ENCODE assay signal across 19 cellular contexts in the genomic region with DNA sequence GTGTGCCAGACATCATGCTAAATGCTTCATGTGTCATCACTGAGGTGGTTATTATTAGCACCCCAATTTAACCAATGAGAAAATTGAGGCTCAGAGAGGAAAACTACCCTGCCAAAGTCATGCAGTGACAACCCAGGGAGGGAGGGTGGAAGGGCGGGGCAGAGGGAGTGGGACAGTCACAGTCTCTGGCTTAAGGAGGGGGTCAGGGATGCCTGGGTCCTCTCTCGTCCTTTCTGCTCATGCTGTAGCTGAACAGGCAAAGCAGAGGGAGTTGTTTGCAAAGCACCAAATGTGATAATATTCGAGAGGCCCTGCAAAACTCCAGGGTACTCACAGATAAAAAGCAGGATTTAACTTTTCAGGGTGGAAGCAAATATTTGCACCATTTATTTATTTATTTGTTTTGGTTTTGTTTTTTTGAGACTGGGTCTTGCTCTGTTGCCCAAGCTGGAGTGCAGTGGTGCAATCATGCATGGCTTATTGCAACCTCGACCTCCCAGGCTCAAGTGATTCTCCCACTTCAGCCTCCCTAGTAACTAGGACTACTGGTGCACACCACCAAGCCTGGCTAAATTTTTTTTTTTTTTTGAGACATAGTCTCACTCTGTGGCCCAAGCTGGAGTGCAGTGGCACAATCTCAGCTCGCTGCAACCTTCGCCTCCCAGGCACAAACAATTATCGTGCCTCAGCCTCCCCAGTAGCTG. TPM values are rescaled to one million over a fixed set of nuclear protein-coding genes. Genes with fewer than 3 reads are reported as not detected.
DNase-seq lines count a peak whose midpoint lies in the region; ATAC-seq and TF ChIP-seq lines count a peak whose summit lies in the region.
"Had no signal": no experiment of that assay in that cellular context is flagged by ENCODE, and none has a peak within 500 bp of the region (broad histone marks: within the 10 kb centered on the region; RNA-seq: fewer than 3 reads in every experiment).

No MANE protein-coding gene starts in this region.

- no peaks in the 10 kb centered on the region for H3K36me3 ChIP-seq in ascending aorta
- no peaks in the 10 kb centered on the region for H3K36me3 ChIP-seq in esophagus muscularis mucosa
- H3K36me3 ChIP-seq: BE2C had no signal

- H3K4me1 Mint-ChIP-seq in type B pancreatic cell (ENCODE audit: unreplicated experiment): peaks cover 11% of the 10 kb centered on the region
- H3K4me1 Mint-ChIP-seq: CD8-positive, alpha-beta memory T cell had no signal

- peak; percentile 12 for DNase-seq in activated CD8-positive, alpha-beta memory T cell treated with anti-CD3 and anti-CD28 coated beads, Interleukin-2, amount 50 U/mL, for 48 hours
- DNase-seq in activated CD8-positive, alpha-beta memory T cell treated with anti-CD3 and anti-CD28 coated beads for 24 hours: no peak
- DNase-seq in ascending aorta (ENCODE audit: low spot score in 2 of 2) (no peak), esophagus muscularis mucosa (ENCODE audit: extremely low spot score) (no peak), type B pancreatic cell (ENCODE audit: extremely low spot score, unreplicated experiment) (peak; percentile 20), DMS153 (lab: John Stamatoyannopoulos, UW) (no peak), NCI-H1092 (lab: John Stamatoyannopoulos, UW) (no peak)
- DNase-seq: 8988T; BE2C; C1 segment of cervical spinal cord; CD4-positive, CD25-positive, alpha-beta regulatory T cell; CD8-positive, alpha-beta memory T cell; COR-L47; DMS 273 treated with DMSO at 0.1 percent for 48 hours; GM23248; HCEC 1CT; IMR-90 had no signal

- peak overlapping the region; percentile 83 to 86 for H3K27ac ChIP-seq in ascending aorta
- H3K27ac ChIP-seq in esophagus muscularis mucosa (replicated peaks in 1 of 4): peak overlapping the region in 3 of 4 donors; percentile 74 to 77 (median 76)
- H3K27ac ChIP-seq: GM23248, HL-60 had no signal

- 83% methylated on average over 7 of the region's 7 CpGs for WGBS in esophagus muscularis mucosa

- no peak for ATAC-seq in GM21528 (IDR thresholded peaks at IDR 0.05; ENCODE audit: low FRiP score, unreplicated experiment)

- no peak overlapping the region for H3K4me3 ChIP-seq in ascending aorta
- H3K4me3 ChIP-seq in esophagus muscularis mucosa: no peak overlapping the region
- H3K4me3 ChIP-seq: GM23248 had no signal

- intact Hi-C loops in ascending aorta (cut with DNase I) (no loop called here), esophagus muscularis mucosa (cut with DNase I) (no loop called here)

- H3K9me3 Mint-ChIP-seq in type B pancreatic cell: no peaks in the 10 kb centered on the region
- H3K9me3 Mint-ChIP-seq: CD8-positive, alpha-beta memory T cell had no signal

- H3K36me3 Mint-ChIP-seq in type B pancreatic cell: no peaks in the 10 kb centered on the region
- H3K36me3 Mint-ChIP-seq: CD4-positive, CD25-positive, alpha-beta regulatory T cell; CD8-positive, alpha-beta memory T cell had no signal

- no peaks in the 10 kb centered on the region for H3K27me3 ChIP-seq in ascending aorta
- H3K27me3 ChIP-seq in esophagus muscularis mucosa: no peaks in the 10 kb centered on the region
- H3K27me3 ChIP-seq: BE2C had no signal

- no peak for TF ChIP-seq POLR2A in esophagus muscularis mucosa (IDR thresholded peaks at IDR 0.05; ENCODE audit: low read depth)

- H3K9me3 ChIP-seq in ascending aorta (no peaks in the 10 kb centered on the region), esophagus muscularis mucosa (no peaks in the 10 kb centered on the region)
- H3K9me3 ChIP-seq: BE2C had no signal

- no peak for TF ChIP-seq EP300 in esophagus muscularis mucosa (IDR thresholded peaks at IDR 0.05)

- no peak overlapping the region for H3K27ac Mint-ChIP-seq in type B pancreatic cell

- no peak overlapping the region for H3K4me3 Mint-ChIP-seq in type B pancreatic cell
- H3K4me3 Mint-ChIP-seq: CD4-positive, CD25-positive, alpha-beta regulatory T cell; CD8-positive, alpha-beta memory T cell had no signal

- peaks cover 3% of the 10 kb centered on the region for H3K27me3 Mint-ChIP-seq in type B pancreatic cell
- H3K27me3 Mint-ChIP-seq: CD4-positive, CD25-positive, alpha-beta regulatory T cell had no signal

- no peak for TF ChIP-seq CTCF in ascending aorta (IDR thresholded peaks at IDR 0.05)
- TF ChIP-seq CTCF in esophagus muscularis mucosa (IDR thresholded peaks at IDR 0.05): no peak
- TF ChIP-seq CTCF in type B pancreatic cell (conservative IDR thresholded peaks at IDR 0.05): no peak

- peaks cover 0 to 38% of the 10 kb centered on the region in 2 donors for H3K4me1 ChIP-seq in ascending aorta
- H3K4me1 ChIP-seq in esophagus muscularis mucosa: peaks cover 0 to 32% (median 29%) of the 10 kb centered on the region in 4 donors
- H3K4me1 ChIP-seq: BE2C had no signal

RNA-seq across cellular contexts. Expression of gene NKD1, which starts 47.9 kb away (rescaled TPM):
- total RNA-seq in ascending aorta (33.2 TPM), esophagus muscularis mucosa (10 to 100 TPM; 37.1 to 87.8 (median 54.1) TPM), type B pancreatic cell (ENCODE audit: low replicate concordance) (33.8 and 43.2 TPM in 2 replicates)
- total RNA-seq: GM23248, IMR-90 had no signal

Comparison
In these comparisons a context has a peak if more than half of its experiments do, and no peak if none do; other contexts are left out.
1. DNase-seq: peak in activated CD8-positive, alpha-beta memory T cell treated with anti-CD3 and anti-CD28 coated beads, Interleukin-2, amount 50 U/mL, for 48 hours (single experiment) and type B pancreatic cell (single experiment); none in activated CD8-positive, alpha-beta memory T cell treated with anti-CD3 and anti-CD28 coated beads for 24 hours (single experiment), ascending aorta (0 of 2), esophagus muscularis mucosa (single experiment), DMS153 (single experiment) and NCI-H1092 (single experiment).